Comparison of ENCODE assay signal across 12 cellular contexts in genomic region chr18:46169464-46169941, GRCh38.
DNase-seq lines count a peak whose midpoint lies in the region; ATAC-seq, FAIRE-seq and TF ChIP-seq lines count a peak whose summit lies in the region.
"Had no signal": no experiment of that assay in that cellular context is flagged by ENCODE, and none has a peak within 500 bp of the region (broad histone marks: within the 10 kb centered on the region; RNA-seq: fewer than 3 reads in every experiment).

No MANE protein-coding gene starts in this region.

- peaks cover 7% of the 10 kb centered on the region for H3K79me2 ChIP-seq in keratinocyte (ENCODE audit: control insufficient read depth, insufficient read depth, low read length)

- no peaks in the 10 kb centered on the region for H3K36me3 ChIP-seq in adipocyte (ENCODE audit: control insufficient read depth, insufficient read depth, low read length, severe bottlenecking)
- no peaks in the 10 kb centered on the region for H3K36me3 ChIP-seq in keratinocyte (ENCODE audit: control insufficient read depth in 2 of 2, extremely low read depth in 1 of 2, insufficient read depth in 2 of 2, low read length in 2 of 2)

- intact Hi-C loops in activated CD4-positive, alpha-beta T cell treated with anti-CD3 and anti-CD28 coated beads for 36 hours (cut with DNase I, micrococcal nuclease) = no loop called here

- H3K4me1 ChIP-seq in adipocyte (ENCODE audit: control insufficient read depth, insufficient read depth, low read length) (peaks cover 15% of the 10 kb centered on the region), keratinocyte (ENCODE audit: control insufficient read depth, extremely low read depth, insufficient read depth, low read length) (peaks cover 9% of the 10 kb centered on the region)

- no peak overlapping the region for H3K4me3 Mint-ChIP-seq in activated CD4-positive, alpha-beta T cell treated with anti-CD3 and anti-CD28 coated beads for 36 hours
- H3K4me3 Mint-ChIP-seq: natural killer cell treated with Interleukin-12 subunit alpha and Interleukin-12 subunit beta and Interleukin-15 and Interleukin-18, amount 100 ng/mL, for 72 hours had no signal

- POLR2A ChIA-PET in activated CD4-positive, alpha-beta T cell treated with anti-CD3 and anti-CD28 coated beads for 36 hours (lab: Charles Lee) = no interaction called here

- no peaks in the 10 kb centered on the region for H3K27me3 Mint-ChIP-seq in activated CD4-positive, alpha-beta T cell treated with anti-CD3 and anti-CD28 coated beads for 36 hours
- H3K27me3 Mint-ChIP-seq: natural killer cell treated with Interleukin-12 subunit alpha and Interleukin-12 subunit beta and Interleukin-15 and Interleukin-18, amount 100 ng/mL, for 72 hours had no signal

- H3K27me3 ChIP-seq in adipocyte (replicated peaks; ENCODE audit: control insufficient read depth, insufficient read depth, low read length) (no peaks in the 10 kb centered on the region), keratinocyte (ENCODE audit: control insufficient read depth, extremely low read depth, insufficient read depth, low read length) (no peaks in the 10 kb centered on the region)

- H3K9ac ChIP-seq in adipocyte (ENCODE audit: low read length) = no peak overlapping the region
- H3K9ac ChIP-seq in keratinocyte (ENCODE audit: control insufficient read depth, extremely low read depth, insufficient read depth, low read length) = no peak overlapping the region

- dilution Hi-C loops in keratinocyte (cut with MboI; ENCODE audit: extremely low pct_ligation_motif_present, low sequenced_read_pairs) = no loop called here

- FAIRE-seq in keratinocyte (lab: Jason Lieb, UNC) = peak; percentile 78

- no peaks in the 10 kb centered on the region for H3K9me3 Mint-ChIP-seq in activated CD4-positive, alpha-beta T cell treated with anti-CD3 and anti-CD28 coated beads for 36 hours (ENCODE audit: low read depth)
- H3K9me3 Mint-ChIP-seq: natural killer cell treated with Interleukin-12 subunit alpha and Interleukin-12 subunit beta and Interleukin-15 and Interleukin-18, amount 100 ng/mL, for 72 hours had no signal

- H3K9me3 ChIP-seq in adipocyte (ENCODE audit: control insufficient read depth, low read length) = no peaks in the 10 kb centered on the region
- H3K9me3 ChIP-seq in keratinocyte (ENCODE audit: control insufficient read depth, low read depth, low read length) = no peaks in the 10 kb centered on the region

- H3K9me1 ChIP-seq in keratinocyte (ENCODE audit: control insufficient read depth, extremely low read depth, insufficient read depth, low read length) = no peaks in the 10 kb centered on the region

- H4K20me1 ChIP-seq in keratinocyte (ENCODE audit: control insufficient read depth, extremely low read depth, insufficient read depth, low read length) = no peaks in the 10 kb centered on the region

- CTCF ChIA-PET in activated CD4-positive, alpha-beta T cell treated with anti-CD3 and anti-CD28 coated beads for 36 hours (lab: Charles Lee) = interaction anchor here (1.1 kb wide), 1 partner anchor 26 kb away, joined by 3 read pairs; no protein-coding TSS in a partner anchor

- H3K27ac ChIP-seq in keratinocyte (ENCODE audit: control insufficient read depth, insufficient read depth, low read length) = no peak overlapping the region

- ATAC-seq in HG02884 (IDR thresholded peaks at IDR 0.05; ENCODE audit: unreplicated experiment) = no peak
- no peak for ATAC-seq in GM21529 (IDR thresholded peaks at IDR 0.05; ENCODE audit: unreplicated experiment)
- no peak for ATAC-seq in activated CD4-positive, alpha-beta T cell treated with anti-CD3 and anti-CD28 coated beads for 36 hours
- ATAC-seq: natural killer cell treated with Interleukin-12 subunit alpha and Interleukin-12 subunit beta and Interleukin-15 and Interleukin-18, amount 100 ng/mL, for 72 hours had no signal

- H3K4me3 ChIP-seq in adipocyte (ENCODE audit: low read length) (no peak overlapping the region), keratinocyte (ENCODE audit: control insufficient read depth in 2 of 3, extremely low read depth in 1 of 3, insufficient read depth in 2 of 3, low read depth in 1 of 3, low read length in 3 of 3) (no peak overlapping the region)

- DNase-seq in AG20443 (ENCODE audit: low spot score) (peak; percentile 69), HS-5 (ENCODE audit: low read depth) (peak; percentile 61), adipocyte (ENCODE audit: low read depth) (peak; percentile 60), keratinocyte (ENCODE audit: low read depth, low spot score) (no peak), NCI-H1092 (lab: John Stamatoyannopoulos, UW) (no peak)
- no peak for DNase-seq in activated CD4-positive, alpha-beta T cell treated with anti-CD3 and anti-CD28 coated beads for 36 hours
- DNase-seq: activated naive CD4-positive, alpha-beta T cell treated with anti-CD3 and anti-CD28 coated beads, Interleukin-2, amount 50 U/mL, for 16 hours; glutamatergic neuron; NCI-H2171 had no signal

- H3K27ac Mint-ChIP-seq in activated CD4-positive, alpha-beta T cell treated with anti-CD3 and anti-CD28 coated beads for 36 hours = no peak overlapping the region
- H3K27ac Mint-ChIP-seq: natural killer cell treated with Interleukin-12 subunit alpha and Interleukin-12 subunit beta and Interleukin-15 and Interleukin-18, amount 100 ng/mL, for 72 hours had no signal

- no peak overlapping the region for H3K4me2 ChIP-seq in keratinocyte (ENCODE audit: control insufficient read depth, extremely low read depth, insufficient read depth, low read depth, low read length)

- no peak for TF ChIP-seq CTCF in keratinocyte (optimal IDR thresholded peaks at IDR 0.05 in 1 of 3, IDR thresholded peaks at IDR 0.05 in 1 of 3, conservative IDR thresholded peaks at IDR 0.05 in 1 of 3; ENCODE audit: extremely low read depth in 1 of 3, insufficient read depth in 2 of 3, low read length in 3 of 3)

- H3K4me1 Mint-ChIP-seq in activated CD4-positive, alpha-beta T cell treated with anti-CD3 and anti-CD28 coated beads for 36 hours = peaks cover 18% of the 10 kb centered on the region

- H2AFZ ChIP-seq in keratinocyte (ENCODE audit: control insufficient read depth, low read length) = no peak overlapping the region

- peaks cover 2% of the 10 kb centered on the region for H3K36me3 Mint-ChIP-seq in activated CD4-positive, alpha-beta T cell treated with anti-CD3 and anti-CD28 coated beads for 36 hours (ENCODE audit: low read depth)
- H3K36me3 Mint-ChIP-seq: natural killer cell treated with Interleukin-12 subunit alpha and Interleukin-12 subunit beta and Interleukin-15 and Interleukin-18, amount 100 ng/mL, for 72 hours had no signal

Comparison
In these comparisons a context has a peak if more than half of its experiments do, and no peak if none do; other contexts are left out.
1. DNase-seq: peak in AG20443 (single experiment), HS-5 (single experiment) and adipocyte (single experiment); none in keratinocyte (single experiment), NCI-H1092 (single experiment) and activated CD4-positive, alpha-beta T cell treated with anti-CD3 and anti-CD28 coated beads for 36 hours (single experiment).